ENCODE assay signal across 8 cellular contexts in genomic region chr10:90734415-90734814, GRCh38.
"Had no signal": no experiment of that assay in that cellular context is flagged by ENCODE, and none has a peak within 500 bp of the region (broad histone marks: within the 10 kb centered on the region; RNA-seq: fewer than 3 reads in every experiment).

No MANE protein-coding gene starts in this region.

- H3K27ac ChIP-seq: HL-60 had no signal

- H3K4me3 ChIP-seq: K562 had no signal

- DNase-seq: GOT3, H9, HCEC 1CT, IMR-90, Kasumi-1, KG1 had no signal

- H3K9me3 Mint-ChIP-seq: H9 had no signal

- H3K27ac Mint-ChIP-seq: H9 had no signal

- ATAC-seq: K562 had no signal

- H3K4me3 Mint-ChIP-seq: H9 had no signal
